In the genomic region with DNA sequence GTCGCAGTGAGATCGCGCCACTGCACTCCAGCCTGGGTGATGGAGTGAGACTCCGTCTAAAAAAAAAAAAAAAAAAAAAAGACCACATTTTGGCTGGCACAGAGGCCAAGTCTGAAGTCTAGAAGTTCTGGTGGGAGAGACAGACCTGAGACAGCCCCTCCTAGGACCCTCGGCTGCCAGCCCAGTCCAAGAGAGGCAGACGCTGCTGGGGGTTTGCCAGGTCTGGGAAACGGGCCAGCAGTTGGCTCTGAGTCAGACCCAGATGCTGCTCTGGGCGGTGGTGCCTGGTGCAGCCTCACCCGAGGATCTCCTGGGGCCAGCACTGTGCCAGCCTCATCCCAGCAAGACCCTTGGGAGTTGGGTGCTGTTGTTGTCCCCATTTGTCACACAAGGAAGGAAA, we compare ENCODE assay signal across 1 cellular context.
TF ChIP-seq lines count a peak whose summit lies in the region.

No MANE protein-coding gene starts in this region.

TF ChIP-seq in HCT116, 20 proteins besides CTCF, POLR2A, EP300 and RAD21 (continued from another document):
- TF ChIP-seq ZNF274 (IDR thresholded peaks at IDR 0.05; ENCODE audit: low read depth, low read length), result no peak
- TF ChIP-seq EZH2 (IDR thresholded peaks at IDR 0.05), result no peak
- no peak for TF ChIP-seq YY1 (IDR thresholded peaks at IDR 0.05; ENCODE audit: extremely low read depth, insufficient replicate concordance, low read depth, low read length)
- no peak for TF ChIP-seq MAX (IDR thresholded peaks at IDR 0.05)
- no peak for TF ChIP-seq CEBPB (IDR thresholded peaks at IDR 0.05; ENCODE audit: low read depth)
- no peak for TF ChIP-seq POLR2AphosphoS5 (IDR thresholded peaks at IDR 0.05; ENCODE audit: low read depth, low read length)
- TF ChIP-seq CBX3 (IDR thresholded peaks at IDR 0.05; ENCODE audit: low read depth), result no peak
- no peak for TF ChIP-seq ZBTB33 (IDR thresholded peaks at IDR 0.05; ENCODE audit: extremely low read depth, insufficient replicate concordance, low read length)
- no peak for TF ChIP-seq ATF3 (IDR thresholded peaks at IDR 0.05)
- no peak for TF ChIP-seq SRF (IDR thresholded peaks at IDR 0.05; ENCODE audit: low read depth)
- TF ChIP-seq JUND (IDR thresholded peaks at IDR 0.05), result no peak
- no peak for TF ChIP-seq SIN3A (IDR thresholded peaks at IDR 0.05; ENCODE audit: low read depth)
